ENCODE assay signal across 11 cellular contexts in the genomic region with DNA sequence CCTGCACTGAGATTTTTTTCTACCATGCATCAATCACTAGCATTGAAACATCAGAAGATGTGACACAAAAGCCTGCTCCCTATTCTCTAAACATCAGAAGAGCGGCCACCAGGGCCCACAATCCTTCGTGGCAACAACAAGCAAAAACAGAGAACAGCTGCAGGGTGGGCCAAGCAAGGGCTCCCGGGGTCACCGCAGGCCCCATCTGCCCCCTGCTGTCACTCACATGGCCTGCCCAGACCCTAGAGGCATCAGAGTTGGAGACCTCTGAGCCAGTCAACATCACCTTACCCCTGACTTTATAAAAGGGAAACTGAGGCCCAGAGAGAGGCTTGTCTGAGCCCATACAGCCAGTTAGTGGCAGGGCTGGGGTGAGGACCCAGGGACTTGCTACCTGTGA. TPM values are rescaled to one million over a fixed set of nuclear protein-coding genes. Genes with fewer than 3 reads are reported as not detected.
DNase-seq lines count a peak whose midpoint lies in the region; ATAC-seq and TF ChIP-seq lines count a peak whose summit lies in the region.
"Had no signal": no experiment of that assay in that cellular context is flagged by ENCODE, and none has a peak within 500 bp of the region (broad histone marks: within the 10 kb centered on the region; RNA-seq: fewer than 3 reads in every experiment).

No MANE protein-coding gene starts in this region.

- H3K9me3 ChIP-seq in heart right ventricle (no peaks in the 10 kb centered on the region), upper lobe of left lung (no peaks in the 10 kb centered on the region), testis (no peaks in the 10 kb centered on the region)

- H3K36me3 ChIP-seq in heart right ventricle (peaks cover 0 to 18% (median 0%) of the 10 kb centered on the region in 9 donors), upper lobe of left lung (peaks cover 0 to 4% (median 0%) of the 10 kb centered on the region in 4 donors), testis (ENCODE audit: low read depth, missing control alignments) (no peaks in the 10 kb centered on the region)

- TF ChIP-seq EP300 in upper lobe of left lung (IDR thresholded peaks at IDR 0.05) = no peak

- TF ChIP-seq POLR2A in upper lobe of left lung (IDR thresholded peaks at IDR 0.05) (no peak), testis (IDR thresholded peaks at IDR 0.05) (no peak)

- H3K27ac ChIP-seq in heart right ventricle (peak overlapping the region in 1 of 10 donors; percentile 99), upper lobe of left lung (peak overlapping the region; percentile 91 to 94 (median 92)), testis (peak overlapping the region in 1 of 2 donors; percentile 36)
- H3K27ac ChIP-seq: VCaP had no signal

- POLR2A ChIA-PET in activated CD8-positive, alpha-beta T cell treated with anti-CD3 and anti-CD28 coated beads for 36 hours (lab: Charles Lee) = interaction anchor here (3.6 to 36.3 kb wide), 3 partner anchors 3 to 36 kb away, joined by 28 to 671 read pairs (median 671); a partner anchor contains a TSS

- CTCF ChIA-PET in activated CD8-positive, alpha-beta T cell treated with anti-CD3 and anti-CD28 coated beads for 36 hours (lab: Charles Lee) = interaction anchor here (1.1 to 15.2 kb wide), 5 partner anchors 10 to 35 kb away, joined by 3 to 186 read pairs (median 10); no protein-coding TSS in a partner anchor

- TF ChIP-seq CTCF in heart right ventricle (IDR thresholded peaks at IDR 0.05) (no peak), upper lobe of left lung (IDR thresholded peaks at IDR 0.05) (no peak), testis (IDR thresholded peaks at IDR 0.05) (no peak)
- TF ChIP-seq CTCF in activated CD8-positive, alpha-beta T cell treated with anti-CD3 and anti-CD28 coated beads for 36 hours (IDR thresholded peaks at IDR 0.05) = no peak

- H3K4me3 ChIP-seq in heart right ventricle (peak overlapping the region in 6 of 10 donors; percentile 10 to 73 (median 32)), upper lobe of left lung (peak overlapping the region in 3 of 4 donors; percentile 49 to 58 (median 51)), testis (no peak overlapping the region)

- H3K27me3 Mint-ChIP-seq in activated CD8-positive, alpha-beta T cell treated with anti-CD3 and anti-CD28 coated beads for 36 hours = no peaks in the 10 kb centered on the region
- H3K27me3 Mint-ChIP-seq in memory B cell = no peaks in the 10 kb centered on the region

- peaks cover 45% of the 10 kb centered on the region for H3K36me3 Mint-ChIP-seq in activated CD8-positive, alpha-beta T cell treated with anti-CD3 and anti-CD28 coated beads for 36 hours (ENCODE audit: low read depth)
- H3K36me3 Mint-ChIP-seq in memory B cell = peaks cover 24% of the 10 kb centered on the region

- intact Hi-C loops in heart right ventricle (cut with DNase I) (no loop called here), Right ventricle myocardium superior (cut with DNase I) (no loop called here), testis (cut with DNase I; ENCODE audit: low total_unique reads) (no loop called here)
- intact Hi-C loops in activated CD8-positive, alpha-beta T cell treated with anti-CD3 and anti-CD28 coated beads for 36 hours (cut with micrococcal nuclease) = no loop called here

- H3K9me3 Mint-ChIP-seq in activated CD8-positive, alpha-beta T cell treated with anti-CD3 and anti-CD28 coated beads for 36 hours = no peaks in the 10 kb centered on the region
- no peaks in the 10 kb centered on the region for H3K9me3 Mint-ChIP-seq in memory B cell

- WGBS in heart right ventricle, 2 donors = 90 to 92% methylated on average over 4 of the region's 4 CpGs
- WGBS in upper lobe of left lung, 2 donors = 51 to 92% methylated on average over 4 of the region's 4 CpGs
- WGBS in testis, 2 donors = 81 to 83% methylated on average over 4 of the region's 4 CpGs

- peak overlapping the region; percentile 87 for H3K4me3 Mint-ChIP-seq in activated CD8-positive, alpha-beta T cell treated with anti-CD3 and anti-CD28 coated beads for 36 hours
- H3K4me3 Mint-ChIP-seq in memory B cell = peak overlapping the region; percentile 99

- no peak for ATAC-seq in heart right ventricle
- no peak for ATAC-seq in Right ventricle myocardium superior (ENCODE audit: poor library complexity)
- ATAC-seq in activated CD8-positive, alpha-beta T cell treated with anti-CD3 and anti-CD28 coated beads for 36 hours = no peak
- no peak for ATAC-seq in memory B cell (ENCODE audit: low read depth)
- ATAC-seq in upper lobe of left lung (ENCODE audit: low FRiP score in 2 of 2) = no peak
- ATAC-seq in GM18520 (IDR thresholded peaks at IDR 0.05; ENCODE audit: unreplicated experiment) = no peak

- peak overlapping the region; percentile 98 for H3K27ac Mint-ChIP-seq in activated CD8-positive, alpha-beta T cell treated with anti-CD3 and anti-CD28 coated beads for 36 hours
- H3K27ac Mint-ChIP-seq in memory B cell = peak overlapping the region; percentile 97

- H3K27me3 ChIP-seq in heart right ventricle = peaks cover 0 to 20% (median 4%) of the 10 kb centered on the region in 7 donors
- no peaks in the 10 kb centered on the region for H3K27me3 ChIP-seq in upper lobe of left lung
- H3K27me3 ChIP-seq in testis = no peaks in the 10 kb centered on the region

- H3K4me1 ChIP-seq in heart right ventricle (peaks cover 3 to 98% (median 15%) of the 10 kb centered on the region in 9 donors), upper lobe of left lung (peaks cover 14 to 58% (median 41%) of the 10 kb centered on the region in 4 donors), testis (no peaks in the 10 kb centered on the region)

- DNase-seq in heart right ventricle (no peak), Right ventricle myocardium superior (no peak), memory B cell (ENCODE audit: low spot score in 2 of 2) (no peak), upper lobe of left lung (no peak), testis (no peak), NCI-H526 treated with DMSO at 0.1 percent for 48 hours (lab: John Stamatoyannopoulos, UW) (no peak)
- DNase-seq in activated CD8-positive, alpha-beta T cell treated with anti-CD3 and anti-CD28 coated beads for 36 hours = no peak
- DNase-seq: NCI-H1417 had no signal

- H3K4me1 Mint-ChIP-seq in activated CD8-positive, alpha-beta T cell treated with anti-CD3 and anti-CD28 coated beads for 36 hours (ENCODE audit: low read depth) = peaks cover 75% of the 10 kb centered on the region
- peaks cover 61% of the 10 kb centered on the region for H3K4me1 Mint-ChIP-seq in memory B cell

RNA-seq across cellular contexts. Expression of a gene that starts 1.8 kb away (rescaled TPM):
- total RNA-seq in heart right ventricle (100 to 1,000 TPM in 1 of 10 donors, 10 to 100 TPM in 6, 1 to 10 TPM in 3; 5.9 to 114 (median 12.9) TPM), Right ventricle myocardium superior (19.5 TPM), upper lobe of left lung (100 to 1,000 TPM; 148 to 624 (median 225) TPM), testis (10 to 100 TPM in 1 of 2 donors, 1 to 10 TPM in 1; 2.0 to 16.3 TPM)
- polyA plus RNA-seq in heart right ventricle (10 to 100 TPM; 13.2 to 33.5 TPM), testis (ENCODE audit: insufficient read depth, low read depth, low replicate concordance) (46.9 TPM)
- total RNA-seq in activated CD8-positive, alpha-beta T cell treated with anti-CD3 and anti-CD28 coated beads for 36 hours = 100 to 1,000 TPM; 229 to 237 TPM

RNA-seq across cellular contexts. Expression of a gene that starts 32.4 kb away (rescaled TPM):
- total RNA-seq in heart right ventricle (not detected), Right ventricle myocardium superior (not detected), upper lobe of left lung (under 1 TPM in 1 of 6 donors, not detected in 5; 0.15 TPM), testis (under 1 TPM; 0.55 to 0.62 TPM)
- polyA plus RNA-seq in heart right ventricle (not detected), testis (ENCODE audit: insufficient read depth, low read depth, low replicate concordance) (0.32 TPM)
- total RNA-seq in activated CD8-positive, alpha-beta T cell treated with anti-CD3 and anti-CD28 coated beads for 36 hours = 1 to 10 TPM in 1 of 2 experiments, under 1 TPM in 1; 0.45 to 1.4 TPM
- total RNA-seq: subcutaneous adipose tissue had no signal

Comparison
In these comparisons a context has a peak if more than half of its experiments do, and no peak if none do; other contexts are left out.
1. H3K4me3 ChIP-seq: peak in heart right ventricle (6 of 10) and upper lobe of left lung (3 of 4); none in testis (0 of 2).